In genomic region chr7:77538908-77539212, GRCh38 we compare ENCODE assay signal across 8 cellular contexts. TPM values are rescaled to one million over a fixed set of nuclear protein-coding genes. Genes with fewer than 3 reads are reported as not detected.
DNase-seq lines count a peak whose midpoint lies in the region; ATAC-seq, FAIRE-seq and TF ChIP-seq lines count a peak whose summit lies in the region.

No MANE protein-coding gene starts in this region.

- FAIRE-seq in astrocyte (lab: Jason Lieb, UNC): no peak

- H3K79me2 ChIP-seq in astrocyte (ENCODE audit: insufficient read depth, low read length): peaks cover 66% of the 10 kb centered on the region

- TF ChIP-seq CTCF in astrocyte (IDR thresholded peaks at IDR 0.05; ENCODE audit: insufficient read depth, low read depth, low read length) (no peak), right lobe of liver (IDR thresholded peaks at IDR 0.05) (no peak), thyroid gland (IDR thresholded peaks at IDR 0.05) (no peak)

- intact Hi-C loops in right lobe of liver (cut with DNase I): no loop called here
- intact Hi-C loops in thyroid gland (cut with DNase I): loop anchor here (10.0 kb wide), 1 partner anchor 84 kb away; no protein-coding TSS in a partner anchor

- peak overlapping the region; percentile 86 for H3K4me2 ChIP-seq in astrocyte (ENCODE audit: low read length)

- no peak for ATAC-seq in activated T-cell treated with anti-CD3 and anti-CD28 coated beads, Interleukin-2, amount 50 U/mL, for 4 hours
- ATAC-seq in right lobe of liver: no peak
- ATAC-seq in GM21447 (IDR thresholded peaks at IDR 0.05; ENCODE audit: unreplicated experiment): no peak

- H3K4me3 ChIP-seq in astrocyte (ENCODE audit: insufficient read depth, low read depth, low read length) (peak overlapping the region; percentile 100), right lobe of liver (peak overlapping the region; percentile 75 to 96 (median 90)), thyroid gland (replicated peaks in 1 of 3) (peak overlapping the region in 2 of 3 donors; percentile 31 to 98)

- H2AFZ ChIP-seq in astrocyte (ENCODE audit: low read depth, low read length): no peak overlapping the region

- peak overlapping the region; percentile 97 for H3K27ac Mint-ChIP-seq in astrocyte (ENCODE audit: unreplicated experiment)

- H3K4me1 Mint-ChIP-seq in activated T-cell treated with anti-CD3 and anti-CD28 coated beads, Interleukin-2, amount 50 U/mL, for 4 hours (ENCODE audit: low read depth): peaks cover 33% of the 10 kb centered on the region
- H3K4me1 Mint-ChIP-seq in astrocyte (ENCODE audit: low read depth, unreplicated experiment): peaks cover 34% of the 10 kb centered on the region

- H4K20me1 ChIP-seq in astrocyte (ENCODE audit: insufficient read depth, low read length): peaks cover 46% of the 10 kb centered on the region

- H3K27me3 Mint-ChIP-seq in activated T-cell treated with anti-CD3 and anti-CD28 coated beads, Interleukin-2, amount 50 U/mL, for 4 hours (ENCODE audit: low read depth): no peaks in the 10 kb centered on the region
- H3K27me3 Mint-ChIP-seq in astrocyte (ENCODE audit: low read depth, unreplicated experiment): no peaks in the 10 kb centered on the region

- H3K36me3 Mint-ChIP-seq in activated T-cell treated with anti-CD3 and anti-CD28 coated beads, Interleukin-2, amount 50 U/mL, for 4 hours (ENCODE audit: insufficient read depth): no peaks in the 10 kb centered on the region
- no peaks in the 10 kb centered on the region for H3K36me3 Mint-ChIP-seq in astrocyte (ENCODE audit: low read depth, unreplicated experiment)

- H3K9me3 Mint-ChIP-seq in activated T-cell treated with anti-CD3 and anti-CD28 coated beads, Interleukin-2, amount 50 U/mL, for 4 hours: no peaks in the 10 kb centered on the region
- peaks cover 2% of the 10 kb centered on the region for H3K9me3 Mint-ChIP-seq in astrocyte (ENCODE audit: unreplicated experiment)

- no peaks in the 10 kb centered on the region for H3K9me3 ChIP-seq in astrocyte (ENCODE audit: insufficient read depth, low read depth, low read length)
- H3K9me3 ChIP-seq in right lobe of liver: no peaks in the 10 kb centered on the region
- H3K9me3 ChIP-seq in thyroid gland: no peaks in the 10 kb centered on the region

- DNase-seq in activated T-cell treated with anti-CD3 and anti-CD28 coated beads, Interleukin-2, amount 50 U/mL, for 4 hours: no peak
- DNase-seq in activated T-cell treated with anti-CD3 and anti-CD28 coated beads, Interleukin-2, amount 50 U/mL, for 1 hour: no peak
- DNase-seq in astrocyte (ENCODE audit: low read depth): no peak
- no peak for DNase-seq in right lobe of liver
- no peak for DNase-seq in thyroid gland
- no peak for DNase-seq in occipital lobe (lab: John Stamatoyannopoulos, UW)
- no peak for DNase-seq in DMS153 (lab: John Stamatoyannopoulos, UW)

- TF ChIP-seq POLR2A in right lobe of liver (IDR thresholded peaks at IDR 0.05) (no peak), thyroid gland (IDR thresholded peaks at IDR 0.05) (no peak)

- H3K4me1 ChIP-seq in astrocyte (ENCODE audit: insufficient read depth, low read length): peaks cover 4% of the 10 kb centered on the region
- peaks cover 0 to 36% (median 2%) of the 10 kb centered on the region in 4 donors for H3K4me1 ChIP-seq in right lobe of liver
- peaks cover 9 to 23% of the 10 kb centered on the region in 2 donors for H3K4me1 ChIP-seq in thyroid gland

- H3K9ac ChIP-seq in astrocyte (ENCODE audit: low read length): peak overlapping the region; percentile 97

- H3K36me3 ChIP-seq in astrocyte (ENCODE audit: insufficient read depth, low read length) (no peaks in the 10 kb centered on the region), right lobe of liver (no peaks in the 10 kb centered on the region), thyroid gland (no peaks in the 10 kb centered on the region)

- 4% methylated on average over 3 of the region's 3 CpGs for WGBS in right lobe of liver (ENCODE audit: insufficient coverage, low coverage, low lambda C conversion rate, missing lambda C conversion rate)
- WGBS in thyroid gland, 2 donors: 2 to 6% methylated on average over 3 of the region's 3 CpGs

- peak overlapping the region; percentile 92 for H3K27ac ChIP-seq in astrocyte (ENCODE audit: low read depth, low read length)
- H3K27ac ChIP-seq in right lobe of liver: peak overlapping the region in 2 of 3 donors; percentile 88 to 98
- peak overlapping the region; percentile 24 to 100 (median 94) for H3K27ac ChIP-seq in thyroid gland

- H3K4me3 Mint-ChIP-seq in activated T-cell treated with anti-CD3 and anti-CD28 coated beads, Interleukin-2, amount 50 U/mL, for 4 hours: peak overlapping the region; percentile 86
- peak overlapping the region; percentile 99 for H3K4me3 Mint-ChIP-seq in astrocyte (ENCODE audit: unreplicated experiment)

- no peaks in the 10 kb centered on the region for H3K27me3 ChIP-seq in astrocyte (ENCODE audit: insufficient read depth, low read length)
- H3K27me3 ChIP-seq in right lobe of liver: no peaks in the 10 kb centered on the region
- H3K27me3 ChIP-seq in thyroid gland: no peaks in the 10 kb centered on the region

RNA-seq across cellular contexts. Expression of gene PTPN12, which starts 1.8 kb away (rescaled TPM):
- total RNA-seq in activated T-cell treated with anti-CD3 and anti-CD28 coated beads, Interleukin-2, amount 50 U/mL, for 4 hours: 1 to 10 TPM; 5.9 to 10.0 (median 7.2) TPM
- total RNA-seq in astrocyte (95.2 and 111 TPM in 2 replicates), right lobe of liver (10 to 100 TPM; 14.8 to 44.0 (median 27.3) TPM), thyroid gland (10 to 100 TPM; 58.5 to 72.6 (median 71.0) TPM), occipital lobe (136 TPM)
